Comparison of ENCODE assay signal across 30 cellular contexts in the genomic region with DNA sequence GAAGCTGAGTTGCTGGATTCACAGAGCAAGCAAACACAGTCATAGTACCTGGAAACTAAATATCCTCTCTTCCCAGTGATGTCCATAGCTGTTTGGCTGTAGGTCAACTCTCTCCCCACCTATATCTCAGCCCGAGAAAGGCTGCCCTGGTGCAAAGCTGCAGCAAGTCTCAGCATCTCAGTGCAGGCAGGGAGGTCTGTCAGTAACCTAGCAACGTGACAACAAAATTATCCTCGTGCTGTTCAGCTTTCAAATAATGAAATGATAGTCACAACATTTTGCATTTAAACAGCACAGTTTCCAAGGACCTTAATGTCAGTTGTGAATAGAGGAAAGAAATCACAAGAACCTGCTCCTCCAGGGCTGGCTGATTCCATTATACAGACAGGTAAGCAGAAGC.
"Had no signal": no experiment of that assay in that cellular context is flagged by ENCODE, and none has a peak within 500 bp of the region (broad histone marks: within the 10 kb centered on the region; RNA-seq: fewer than 3 reads in every experiment).

No MANE protein-coding gene starts in this region.

- H3K4me1 Mint-ChIP-seq: activated T-helper 17 cell treated with anti-CD3 and anti-CD28 coated beads, Interleukin-2, amount 50 U/mL, for 72 hours had no signal

- DNase-seq: activated CD4-positive, alpha-beta memory T cell treated with anti-CD3 and anti-CD28 coated beads, Interleukin-2, amount 10 ng/mL, durations not matched to agents 7 days and 5 days; activated CD4-positive, alpha-beta T cell treated with anti-CD3 and anti-CD28 coated beads for 1 hour; activated CD4-positive, alpha-beta T cell treated with anti-CD3 and anti-CD28 coated beads, Interleukin-2, amount 10 ng/mL, durations not matched to agents 7 days and 5 days; activated CD8-positive, alpha-beta memory T cell treated with anti-CD3 and anti-CD28 coated beads, Interleukin-2, amount 50 U/mL, for 48 hours; activated gamma-delta T cell treated with Interleukin-2 at 50 U/mL for 16 hours; activated naive CD4-positive, alpha-beta T cell treated with anti-CD3 and anti-CD28 coated beads, Interleukin-2, amount 50 U/mL, for 16 hours; activated T-cell treated with anti-CD3 and anti-CD28 coated beads, Interleukin-2, amount 50 U/mL, for 4 hours; amniotic stem cell; central memory CD4-positive, alpha-beta T cell; endodermal cell; head of caudate nucleus; hippocampal formation; immature natural killer cell; naive B cell; nucleus accumbens; pancreas; psoas muscle; stimulated activated CD4-positive, alpha-beta T cell treated with anti-CD3 and anti-CD28 coated beads, Interleukin-15, amount 100 ng/mL, for 24 hours; stimulated activated CD4-positive, alpha-beta T cell treated with anti-CD3 and anti-CD28 coated beads, Interleukin-2, amount 100 ng/mL, for 24 hours; stimulated activated naive B cell treated with anti-CD40 and anti-IgM and Interleukin-4, amounts not matched to agents 10 μg/mL and 1 μg/mL and 100 μg/mL, for 72 hours; stomach; thyroid gland; upper lobe of left lung had no signal

- H3K27ac ChIP-seq: breast epithelium, pancreas, psoas muscle, stomach, thyroid gland, upper lobe of left lung, vagina had no signal

- H3K9me3 Mint-ChIP-seq: activated CD4-positive, alpha-beta memory T cell treated with anti-CD3 and anti-CD28 coated beads, Interleukin-2, amount 10 ng/mL, durations not matched to agents 7 days and 5 days; activated T-helper 17 cell treated with anti-CD3 and anti-CD28 coated beads, Interleukin-2, amount 50 U/mL, for 72 hours; neural crest cell had no signal

- H3K4me1 ChIP-seq: breast epithelium, pancreas, psoas muscle, stomach, upper lobe of left lung, vagina had no signal

- H3K9me3 ChIP-seq: pancreas, psoas muscle, thyroid gland, upper lobe of left lung, vagina had no signal

- H3K36me3 Mint-ChIP-seq: mesothelial cell of epicardium, naive B cell, WTC11 had no signal

- H3K36me3 ChIP-seq: breast epithelium, pancreas, stomach, thyroid gland, upper lobe of left lung, vagina had no signal

- H3K4me3 ChIP-seq: breast epithelium, pancreas, psoas muscle, stomach, thyroid gland, upper lobe of left lung, vagina had no signal

- H3K27ac Mint-ChIP-seq: activated CD4-positive, alpha-beta memory T cell treated with anti-CD3 and anti-CD28 coated beads, Interleukin-2, amount 10 ng/mL, durations not matched to agents 7 days and 5 days; activated CD4-positive, alpha-beta T cell treated with anti-CD3 and anti-CD28 coated beads, Interleukin-2, amount 10 ng/mL, durations not matched to agents 7 days and 5 days; activated T-helper 17 cell treated with anti-CD3 and anti-CD28 coated beads, Interleukin-2, amount 50 U/mL, for 72 hours; dendritic cell treated with granulocyte-macrophage colony-stimulating factor and Interleukin-4, amounts not matched to agents 40 ng/mL and 50 ng/mL, for 4 days; endodermal cell; mesothelial cell of epicardium; naive B cell; stimulated activated naive B cell treated with anti-CD40 and anti-IgM and Interleukin-4, amounts not matched to agents 10 μg/mL and 1 μg/mL and 100 μg/mL, for 72 hours; WTC11 had no signal

- H3K27me3 ChIP-seq: breast epithelium, pancreas, stomach, thyroid gland, upper lobe of left lung, vagina had no signal

- H3K4me3 Mint-ChIP-seq: activated CD4-positive, alpha-beta memory T cell treated with anti-CD3 and anti-CD28 coated beads, Interleukin-2, amount 10 ng/mL, durations not matched to agents 7 days and 5 days; activated CD4-positive, alpha-beta T cell treated with anti-CD3 and anti-CD28 coated beads, Interleukin-2, amount 10 ng/mL, durations not matched to agents 7 days and 5 days; activated T-cell treated with anti-CD3 and anti-CD28 coated beads, Interleukin-2, amount 50 U/mL, for 4 hours; activated T-helper 17 cell treated with anti-CD3 and anti-CD28 coated beads, Interleukin-2, amount 50 U/mL, for 72 hours; dendritic cell treated with granulocyte-macrophage colony-stimulating factor and Interleukin-4, amounts not matched to agents 40 ng/mL and 50 ng/mL, for 4 days; endodermal cell; immature natural killer cell; mesothelial cell of epicardium; naive B cell; neural crest cell; stimulated activated naive B cell treated with anti-CD40 and anti-IgM and Interleukin-4, amounts not matched to agents 10 μg/mL and 1 μg/mL and 100 μg/mL, for 72 hours; WTC11 had no signal

- H3K27me3 Mint-ChIP-seq: activated CD4-positive, alpha-beta T cell treated with anti-CD3 and anti-CD28 coated beads, Interleukin-2, amount 10 ng/mL, durations not matched to agents 7 days and 5 days; dendritic cell treated with granulocyte-macrophage colony-stimulating factor and Interleukin-4, amounts not matched to agents 40 ng/mL and 50 ng/mL, for 4 days; stimulated activated naive B cell treated with anti-CD40 and anti-IgM and Interleukin-4, amounts not matched to agents 10 μg/mL and 1 μg/mL and 100 μg/mL, for 72 hours had no signal
